1 cellular context compared by ENCODE assay signal in genomic region chr3:186241910-186242821, GRCh38.
TF ChIP-seq lines count a peak whose summit lies in the region.

No MANE protein-coding gene starts in this region.

TF ChIP-seq in HepG2, 621 proteins besides CTCF, POLR2A, EP300 and RAD21 (continued from another document and continues in another):
- TF ChIP-seq HMG20B (CRISPR knock-in tag; conservative IDR thresholded peaks at IDR 0.05) (no peak), KLF16 (CRISPR knock-in tag; IDR thresholded peaks at IDR 0.05) (peak in 1 of 2 experiments; percentile 53; a peak in 1 of 4 replicates), AHR (CRISPR knock-in tag; IDR thresholded peaks at IDR 0.05) (0 out of 2 replicates have a peak, but pooled peaks have one; percentile 27), NRL (CRISPR knock-in tag; IDR thresholded peaks at IDR 0.05; ENCODE audit: borderline replicate concordance) (peak; percentile 18; the same call in 1 of the 2 replicates), JUNB (CRISPR knock-in tag; IDR thresholded peaks at IDR 0.05; ENCODE audit: borderline replicate concordance) (no peak), ZNF44 (CRISPR knock-in tag; IDR thresholded peaks at IDR 0.05) (no peak), ZNF354B (CRISPR knock-in tag; IDR thresholded peaks at IDR 0.05) (0 out of 2 replicates have a peak, but pooled peaks have one; percentile 69), EHMT2 (IDR thresholded peaks at IDR 0.05; ENCODE audit: borderline replicate concordance, low read depth, low read length) (no peak), PCBP1 (IDR thresholded peaks at IDR 0.05; ENCODE audit: borderline replicate concordance, low read depth, low read length) (no peak), ZFP91 (CRISPR knock-in tag; IDR thresholded peaks at IDR 0.05; ENCODE audit: borderline replicate concordance) (peak; percentile 80), ATF6 (CRISPR knock-in tag; conservative IDR thresholded peaks at IDR 0.05) (no peak), ZFP37 (CRISPR knock-in tag; IDR thresholded peaks at IDR 0.05; ENCODE audit: borderline replicate concordance) (0 out of 2 replicates have a peak, but pooled peaks have one; percentile 27), SP5 (CRISPR knock-in tag; IDR thresholded peaks at IDR 0.05; ENCODE audit: borderline replicate concordance, low read depth) (0 out of 2 replicates have a peak, but pooled peaks have one; percentile 9), PBX2 (CRISPR knock-in tag; IDR thresholded peaks at IDR 0.05) (no peak), ZMYM3 (CRISPR knock-in tag; IDR thresholded peaks at IDR 0.05) (0 out of 2 replicates have a peak, but pooled peaks have one; percentile 43), SMC3 (IDR thresholded peaks at IDR 0.05; ENCODE audit: low read length) (peak; percentile 89), ZNF17 (CRISPR knock-in tag; IDR thresholded peaks at IDR 0.05) (no peak), MED1 (CRISPR knock-in tag; IDR thresholded peaks at IDR 0.05) (peak; percentile 60), ZNF564 (CRISPR knock-in tag; IDR thresholded peaks at IDR 0.05) (no peak), ZNF292 (CRISPR knock-in tag; IDR thresholded peaks at IDR 0.05; ENCODE audit: borderline replicate concordance, low read depth) (peak; percentile 53; the same call in 1 of the 2 replicates), ZNF24 (IDR thresholded peaks at IDR 0.05) (no peak), ZFY (CRISPR knock-in tag; IDR thresholded peaks at IDR 0.05) (peak; percentile 90), ZNF781 (CRISPR knock-in tag; IDR thresholded peaks at IDR 0.05; ENCODE audit: borderline replicate concordance, not compliant biosample characterization) (no peak), FOXC1 (CRISPR knock-in tag; IDR thresholded peaks at IDR 0.05; ENCODE audit: borderline replicate concordance) (0 out of 2 replicates have a peak, but pooled peaks have one; percentile 27), ZBTB44 (CRISPR knock-in tag; IDR thresholded peaks at IDR 0.05) (no peak), ZNF543 (CRISPR knock-in tag; IDR thresholded peaks at IDR 0.05) (no peak), ATF2 (CRISPR knock-in tag; IDR thresholded peaks at IDR 0.05) (0 out of 2 replicates have a peak, but pooled peaks have one; percentile 23), ARID2 (CRISPR knock-in tag; IDR thresholded peaks at IDR 0.05; ENCODE audit: borderline replicate concordance) (peak; percentile 84; the same call in 1 of the 2 replicates), MNT (IDR thresholded peaks at IDR 0.05) (0 out of 2 replicates have a peak, but pooled peaks have one; percentile 59), ZFP36L1 (CRISPR knock-in tag; IDR thresholded peaks at IDR 0.05) (no peak), ELF1 (CRISPR knock-in tag; IDR thresholded peaks at IDR 0.05) (no peak; the same call in 1 of the 2 replicates), ATF7 (IDR thresholded peaks at IDR 0.05) (no peak), ATF7 (CRISPR knock-in tag; IDR thresholded peaks at IDR 0.05) (no peak), KAT8 (CRISPR knock-in tag; IDR thresholded peaks at IDR 0.05) (peak; percentile 62), ZNF383 (CRISPR knock-in tag; IDR thresholded peaks at IDR 0.05; ENCODE audit: borderline replicate concordance) (no peak), NCOA5 (CRISPR knock-in tag; IDR thresholded peaks at IDR 0.05) (no peak), IKZF5 (CRISPR knock-in tag; IDR thresholded peaks at IDR 0.05) (peak; percentile 68; the same call in 1 of the 2 replicates), TAF1 (CRISPR knock-in tag; IDR thresholded peaks at IDR 0.05) (peak; percentile 49; the same call in 1 of the 2 replicates), ZNF160 (CRISPR knock-in tag; IDR thresholded peaks at IDR 0.05) (peak; percentile 49; the same call in 1 of the 2 replicates), FOXA3 (CRISPR knock-in tag; IDR thresholded peaks at IDR 0.05) (peak; percentile 56), ZNF883 (CRISPR knock-in tag; IDR thresholded peaks at IDR 0.05; ENCODE audit: not compliant biosample characterization) (peak; percentile 23), SNAPC4 (CRISPR knock-in tag; IDR thresholded peaks at IDR 0.05) (0 out of 2 replicates have a peak, but pooled peaks have one; percentile 58), MXD4 (CRISPR knock-in tag; IDR thresholded peaks at IDR 0.05) (peak; percentile 86; the same call in 1 of the 2 replicates), ATF3 (CRISPR knock-in tag; IDR thresholded peaks at IDR 0.05) (peak; percentile 66; the same call in 1 of the 2 replicates), ZNF143 (CRISPR knock-in tag; IDR thresholded peaks at IDR 0.05) (no peak), RARA (CRISPR knock-in tag; IDR thresholded peaks at IDR 0.05) (peak; percentile 54; the same call in 1 of the 2 replicates)
